8 cellular contexts compared by ENCODE assay signal in the genomic region with DNA sequence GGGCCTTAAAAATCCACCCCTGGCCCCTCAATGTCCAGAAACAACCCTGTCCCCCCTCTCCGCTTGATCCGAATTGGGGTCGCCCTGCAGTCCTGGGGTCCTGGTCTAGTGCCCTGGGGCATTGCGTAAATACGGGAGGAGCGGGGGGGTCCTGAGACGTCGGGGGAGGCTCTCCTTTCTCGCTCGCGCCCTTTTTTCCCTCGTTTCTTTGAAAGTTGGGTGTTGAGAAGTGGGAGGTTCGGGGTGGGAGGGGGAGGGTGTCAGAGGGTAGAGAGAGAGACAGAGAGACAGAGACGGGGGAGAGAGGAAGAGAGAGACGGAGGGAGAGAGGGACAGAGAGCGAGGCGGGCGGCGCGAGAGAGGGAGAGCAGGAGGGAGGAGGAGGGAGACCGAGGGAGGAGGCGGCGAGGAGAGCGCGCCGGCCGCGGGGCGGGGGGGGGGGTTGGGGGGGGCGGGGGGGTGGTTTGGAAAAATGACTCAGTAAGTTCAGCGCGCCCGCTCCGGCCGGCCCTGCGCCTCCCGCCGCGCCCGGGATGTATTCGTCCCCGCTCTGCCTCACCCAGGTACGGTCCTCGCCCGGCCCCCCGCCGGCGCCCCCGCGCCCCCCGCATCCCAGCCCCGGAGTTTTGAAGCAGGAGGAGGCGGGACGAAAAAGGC. TPM values are rescaled to one million over a fixed set of nuclear protein-coding genes. Genes with fewer than 3 reads are reported as not detected.
A peak's percentile ranks its signal among the peaks of the same experiment; 100 is the strongest.
DNase-seq lines count a peak whose midpoint lies in the region; ATAC-seq and TF ChIP-seq lines count a peak whose summit lies in the region.

Gene NFIC (plus strand): TSS at position 480 of the 657 bp plus-strand sequence. CDS start 54 bp downstream, at position 534.

- no peaks in the 10 kb centered on the region for H3K36me3 ChIP-seq in right lobe of liver

- TF ChIP-seq CTCF in dorsolateral prefrontal cortex (IDR thresholded peaks at IDR 0.05 in 54 of 56, conservative IDR thresholded peaks at IDR 0.05 in 2 of 56; ENCODE audit: low read depth in 1 of 56, partially characterized antibody in 56 of 56): no peak
- TF ChIP-seq CTCF in right lobe of liver (IDR thresholded peaks at IDR 0.05): no peak

- WGBS in right lobe of liver (ENCODE audit: insufficient coverage, low coverage, low lambda C conversion rate, missing lambda C conversion rate): 0% methylated on average over 29 of the region's 54 CpGs

- peaks cover 0 to 25% (median 5%) of the 10 kb centered on the region in 4 donors for H3K4me1 ChIP-seq in right lobe of liver

- H3K27me3 ChIP-seq in dorsolateral prefrontal cortex (no peaks in the 10 kb centered on the region), right lobe of liver (no peaks in the 10 kb centered on the region)

- peak within 1 kb of the TSS; percentile 63 to 99 (median 92) for H3K27ac ChIP-seq in dorsolateral prefrontal cortex
- peak within 1 kb of the TSS; percentile 89 to 97 (median 95) for H3K27ac ChIP-seq in right lobe of liver

- TF ChIP-seq POLR2A in right lobe of liver (IDR thresholded peaks at IDR 0.05): peak; percentile 41

- H3K9me3 ChIP-seq in right lobe of liver: no peaks in the 10 kb centered on the region

- H3K4me3 ChIP-seq in dorsolateral prefrontal cortex: peak within 1 kb of the TSS; percentile 59 to 90 (median 75)
- H3K4me3 ChIP-seq in right lobe of liver: peak within 1 kb of the TSS; percentile 81 to 90 (median 90)

- ATAC-seq in right lobe of liver (peak; percentile 49 to 65 (median 56)), HG02623 (IDR thresholded peaks at IDR 0.05; ENCODE audit: unreplicated experiment) (no peak)

- in situ Hi-C loops in G401 (cut with HindIII; ENCODE audit: low sequenced_read_pairs): no loop called here

- intact Hi-C loops in dorsolateral prefrontal cortex (cut with DNase I): loop anchor here in 1 of 2 donors (5.0 kb wide), 1 partner anchor 61 kb away; no protein-coding TSS in a partner anchor
- intact Hi-C loops in right lobe of liver (cut with DNase I): loop anchor here in 1 of 2 donors (5.0 to 10.0 kb wide), 2 partner anchors 36 to 59 kb away; no protein-coding TSS in a partner anchor

- DNase-seq in G401 (ENCODE audit: low spot score) (peak; percentile 80), LoVo (ENCODE audit: low spot score) (peak; percentile 61), dorsolateral prefrontal cortex (peak in 4 of 10 donors; percentile 66 to 77 (median 70)), right lobe of liver (peak; percentile 80 to 87 (median 86)), NCI-H2029 treated with DMSO at 0.1 percent for 48 hours (lab: John Stamatoyannopoulos, UW) (no peak)
- DNase-seq in activated CD4-positive, alpha-beta T cell treated with anti-CD3 and anti-CD28 coated beads for 1 hour: peak; percentile 19
- peak; percentile 1 to 43 for DNase-seq in stimulated activated CD8-positive, alpha-beta memory T cell treated with anti-CD3 and anti-CD28 coated beads, Interleukin-7, amount 100 ng/mL, for 4 hours (ENCODE audit: low read depth in 2 of 2)

RNA-seq across cellular contexts. Expression of gene NFIC, which starts in this region (rescaled TPM):
- total RNA-seq in G401 (2014; rRNA removed; shearing (Covaris generic)): 3.2 and 8.9 TPM in 2 replicates
- 100 to 1,000 TPM in 118 of 120 experiments, 10 to 100 TPM in 2; 98.0 to 269 (median 135) TPM for total RNA-seq in dorsolateral prefrontal cortex
- 100 to 1,000 TPM in 4 of 6 experiments, 10 to 100 TPM in 2; 94.6 to 168 (median 120) TPM for total RNA-seq in right lobe of liver
